ENCODE assay signal across 26 cellular contexts in genomic region chr9:80790764-80791163, GRCh38.
"Had no signal": no experiment of that assay in that cellular context is flagged by ENCODE, and none has a peak within 500 bp of the region (broad histone marks: within the 10 kb centered on the region; RNA-seq: fewer than 3 reads in every experiment).

No MANE protein-coding gene starts in this region.

- H3K4me1 Mint-ChIP-seq: endodermal cell; immature natural killer cell; naive thymus-derived CD4-positive, alpha-beta T cell; natural killer cell had no signal

- H3K36me3 Mint-ChIP-seq: immature natural killer cell; naive thymus-derived CD4-positive, alpha-beta T cell had no signal

- H3K36me3 ChIP-seq: colonic mucosa, esophagus squamous epithelium, gastroesophageal sphincter, heart left ventricle, left lung, lower lobe of right lung had no signal

- H3K27ac ChIP-seq: colonic mucosa, epithelial cell of prostate, esophagus squamous epithelium, gastroesophageal sphincter, heart left ventricle, hepatocyte, left lung, lower lobe of right lung had no signal

- H3K4me3 Mint-ChIP-seq: dendritic cell treated with granulocyte-macrophage colony-stimulating factor and Interleukin-4, amounts not matched to agents 40 ng/mL and 50 ng/mL, for 4 days; effector memory CD8-positive, alpha-beta T cell; endodermal cell; immature natural killer cell; naive thymus-derived CD4-positive, alpha-beta T cell; natural killer cell had no signal

- ATAC-seq: effector memory CD8-positive, alpha-beta T cell; esophagus mucosa; gastroesophageal sphincter; heart left ventricle; left lung; left ventricle myocardium superior; lower lobe of right lung; naive thymus-derived CD4-positive, alpha-beta T cell; natural killer cell had no signal

- H3K27ac Mint-ChIP-seq: dendritic cell treated with granulocyte-macrophage colony-stimulating factor and Interleukin-4, amounts not matched to agents 40 ng/mL and 50 ng/mL, for 4 days; effector memory CD8-positive, alpha-beta T cell; endodermal cell; immature natural killer cell; naive thymus-derived CD4-positive, alpha-beta T cell; natural killer cell had no signal

- DNase-seq: colonic mucosa; cortex of kidney; effector CD8-positive, alpha-beta T cell; effector memory CD8-positive, alpha-beta T cell; endodermal cell; erythroblast; esophagus squamous epithelium; foreskin fibroblast; heart left ventricle; hypothalamus; immature natural killer cell; islet precursor cell; kidney; kidney glomerular epithelial cell; left lung; left ventricle myocardium superior; lower lobe of right lung; mesenchymal stem cell; midbrain; naive thymus-derived CD4-positive, alpha-beta T cell; natural killer cell had no signal

- H3K4me1 ChIP-seq: colonic mucosa, esophagus squamous epithelium had no signal

- H3K4me2 ChIP-seq: hepatocyte had no signal

- H3K79me2 ChIP-seq: hepatocyte had no signal

- H3K27me3 ChIP-seq: colonic mucosa, esophagus squamous epithelium, gastroesophageal sphincter, heart left ventricle, hepatocyte, left lung had no signal

- H3K4me3 ChIP-seq: colonic mucosa, esophagus squamous epithelium, gastroesophageal sphincter, heart left ventricle, hepatocyte, left lung, lower lobe of right lung had no signal

- H3K9me3 ChIP-seq: colonic mucosa, esophagus squamous epithelium, gastroesophageal sphincter, left lung, lower lobe of right lung had no signal

- H3K9me3 Mint-ChIP-seq: endodermal cell had no signal

- H3K27me3 Mint-ChIP-seq: dendritic cell treated with granulocyte-macrophage colony-stimulating factor and Interleukin-4, amounts not matched to agents 40 ng/mL and 50 ng/mL, for 4 days; effector memory CD8-positive, alpha-beta T cell; naive thymus-derived CD4-positive, alpha-beta T cell had no signal

- H2AFZ ChIP-seq: hepatocyte had no signal
